Comparison of ENCODE assay signal across 23 cellular contexts in the genomic region with DNA sequence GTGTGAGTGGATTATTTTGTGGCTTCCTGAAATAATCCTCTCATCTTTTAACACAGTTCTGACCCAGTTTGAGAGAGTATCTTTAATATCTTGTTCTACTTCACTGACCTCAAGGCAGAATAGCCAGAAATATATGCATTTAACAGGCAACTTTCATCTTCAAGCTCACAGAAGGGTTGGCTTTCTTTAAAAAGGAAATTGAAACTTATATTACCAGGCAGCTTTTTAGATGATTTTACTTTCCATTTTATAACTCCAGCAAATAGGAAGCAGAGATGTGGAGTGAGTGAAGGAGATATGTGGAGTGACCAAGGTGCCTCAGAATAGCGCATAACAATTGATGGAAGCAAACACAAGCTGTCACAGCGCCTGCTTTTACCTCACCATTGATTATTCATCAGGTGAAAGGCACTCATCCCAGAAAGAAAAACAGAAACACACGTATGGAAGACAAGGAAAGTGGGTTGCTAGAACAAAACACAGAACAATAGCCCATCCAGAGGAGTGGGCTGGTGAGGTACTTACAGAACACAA.
DNase-seq lines count a peak whose midpoint lies in the region; ATAC-seq and TF ChIP-seq lines count a peak whose summit lies in the region.
"Had no signal": no experiment of that assay in that cellular context is flagged by ENCODE, and none has a peak within 500 bp of the region (broad histone marks: within the 10 kb centered on the region; RNA-seq: fewer than 3 reads in every experiment).

No MANE protein-coding gene starts in this region.

- no peaks in the 10 kb centered on the region for H3K9me3 Mint-ChIP-seq in activated naive CD4-positive, alpha-beta T cell treated with anti-CD3 and anti-CD28 coated beads for 36 hours
- no peaks in the 10 kb centered on the region for H3K9me3 Mint-ChIP-seq in activated T-helper 17 cell treated with anti-CD3 and anti-CD28 coated beads, Interleukin-2, amount 50 U/mL, for 72 hours
- H3K9me3 Mint-ChIP-seq: activated CD4-positive, alpha-beta memory T cell treated with anti-CD3 and anti-CD28 coated beads, Interleukin-2, amount 10 ng/mL, durations not matched to agents 7 days and 5 days; CD8-positive, alpha-beta T cell; IgD-negative memory B cell; neural progenitor cell; type B pancreatic cell had no signal

- H3F3A ChIP-seq in Loucy (ENCODE audit: low read depth) = no peaks in the 10 kb centered on the region
- no peaks in the 10 kb centered on the region for H3F3A ChIP-seq in smooth muscle cell (ENCODE audit: low read depth)

- H3K9me2 ChIP-seq in Loucy (replicated peaks; ENCODE audit: low read depth, low read length) = no peaks in the 10 kb centered on the region

- CTCF ChIA-PET in activated naive CD4-positive, alpha-beta T cell treated with anti-CD3 and anti-CD28 coated beads for 36 hours (lab: Charles Lee) = interaction anchor here (0.6 to 0.9 kb wide), 2 partner anchors 17 to 356 kb away, joined by 3 read pairs; no protein-coding TSS in a partner anchor

- H3K27me3 ChIP-seq in Loucy (ENCODE audit: insufficient read depth, low read length, poor library complexity, severe bottlenecking) (no peaks in the 10 kb centered on the region), smooth muscle cell (ENCODE audit: low read depth) (no peaks in the 10 kb centered on the region)
- H3K27me3 ChIP-seq: neural progenitor cell had no signal

- no peak overlapping the region for H2AFZ ChIP-seq in Loucy (ENCODE audit: low read length)
- peak overlapping the region; percentile 21 for H2AFZ ChIP-seq in smooth muscle cell (ENCODE audit: low read depth)
- H2AFZ ChIP-seq: neural progenitor cell had no signal

- DNase-seq in activated naive CD4-positive, alpha-beta T cell treated with anti-CD3 and anti-CD28 coated beads for 36 hours = no peak
- no peak for DNase-seq in activated naive CD4-positive, alpha-beta T cell (lab: John Stamatoyannopoulos, UW)
- no peak for DNase-seq in smooth muscle cell (lab: John Stamatoyannopoulos, UW; ENCODE audit: unreplicated experiment)
- DNase-seq in NK-92 (lab: John Stamatoyannopoulos, UW; ENCODE audit: unreplicated experiment) = no peak
- DNase-seq: activated CD4-positive, alpha-beta memory T cell treated with anti-CD3 and anti-CD28 coated beads, Interleukin-2, amount 10 ng/mL, durations not matched to agents 7 days and 5 days; activated naive CD4-positive, alpha-beta T cell treated with anti-CD3 and anti-CD28 coated beads, Interleukin-2, amount 50 U/mL, for 16 hours; activated T-cell treated with anti-CD3 and anti-CD28 coated beads, Interleukin-2, amount 50 U/mL, for 1 hour; CD8-positive, alpha-beta T cell; dorsolateral prefrontal cortex; glutamatergic neuron; lower lobe of right lung; NCI-H524 treated with DMSO at 0.1 percent for 48 hours; RPMI8226 had no signal

- H3K4me2 ChIP-seq in Loucy (ENCODE audit: low read depth, low read length, poor library complexity, severe bottlenecking) (peak overlapping the region; percentile 19), smooth muscle cell (no peak overlapping the region)
- H3K4me2 ChIP-seq: neural progenitor cell had no signal

- peak overlapping the region; percentile 0 for H3K4me3 Mint-ChIP-seq in activated naive CD4-positive, alpha-beta T cell treated with anti-CD3 and anti-CD28 coated beads for 36 hours
- H3K4me3 Mint-ChIP-seq in activated T-helper 17 cell treated with anti-CD3 and anti-CD28 coated beads, Interleukin-2, amount 50 U/mL, for 72 hours = no peak overlapping the region
- H3K4me3 Mint-ChIP-seq: activated CD4-positive, alpha-beta memory T cell treated with anti-CD3 and anti-CD28 coated beads, Interleukin-2, amount 10 ng/mL, durations not matched to agents 7 days and 5 days; CD8-positive, alpha-beta T cell; IgD-negative memory B cell; neural progenitor cell; type B pancreatic cell had no signal

- H3K4me3 ChIP-seq in Loucy (ENCODE audit: low read length, poor library complexity, severe bottlenecking) (no peak overlapping the region), smooth muscle cell (no peak overlapping the region)
- H3K4me3 ChIP-seq: dorsolateral prefrontal cortex, lower lobe of right lung, neural progenitor cell, SK-N-MC had no signal

- H3K27ac Mint-ChIP-seq in activated naive CD4-positive, alpha-beta T cell treated with anti-CD3 and anti-CD28 coated beads for 36 hours = peak overlapping the region; percentile 15
- H3K27ac Mint-ChIP-seq in activated T-helper 17 cell treated with anti-CD3 and anti-CD28 coated beads, Interleukin-2, amount 50 U/mL, for 72 hours = peak overlapping the region; percentile 0
- H3K27ac Mint-ChIP-seq: activated CD4-positive, alpha-beta memory T cell treated with anti-CD3 and anti-CD28 coated beads, Interleukin-2, amount 10 ng/mL, durations not matched to agents 7 days and 5 days; CD8-positive, alpha-beta T cell; IgD-negative memory B cell; neural progenitor cell; type B pancreatic cell had no signal

- peaks cover 34% of the 10 kb centered on the region for H3K4me1 Mint-ChIP-seq in activated naive CD4-positive, alpha-beta T cell treated with anti-CD3 and anti-CD28 coated beads for 36 hours (ENCODE audit: low read depth)
- peaks cover 4% of the 10 kb centered on the region for H3K4me1 Mint-ChIP-seq in activated T-helper 17 cell treated with anti-CD3 and anti-CD28 coated beads, Interleukin-2, amount 50 U/mL, for 72 hours
- H3K4me1 Mint-ChIP-seq: neural progenitor cell had no signal

- H3K9ac ChIP-seq in Loucy (ENCODE audit: low read depth, low read length, poor library complexity, severe bottlenecking) (no peak overlapping the region), smooth muscle cell (ENCODE audit: low read depth) (no peak overlapping the region)
- H3K9ac ChIP-seq: neural progenitor cell had no signal

- H4K20me1 ChIP-seq in Loucy (ENCODE audit: insufficient read depth, low read length, poor library complexity, severe bottlenecking) (no peaks in the 10 kb centered on the region), smooth muscle cell (ENCODE audit: low read depth) (no peaks in the 10 kb centered on the region)

- WGBS in smooth muscle cell (ENCODE audit: low lambda C conversion rate) = 72% methylated on average over 3 of the region's 3 CpGs

- H3K36me3 ChIP-seq in Loucy (ENCODE audit: insufficient read depth, low read length) (no peaks in the 10 kb centered on the region), smooth muscle cell (ENCODE audit: low read depth) (no peaks in the 10 kb centered on the region)
- H3K36me3 ChIP-seq: lower lobe of right lung, neural progenitor cell had no signal

- H3K4me1 ChIP-seq in Loucy (ENCODE audit: insufficient read depth, low read length, poor library complexity, severe bottlenecking) (peaks cover 21% of the 10 kb centered on the region), smooth muscle cell (ENCODE audit: low read depth) (peaks cover 4% of the 10 kb centered on the region)
- H3K4me1 ChIP-seq: neural progenitor cell had no signal

- H3K9me3 ChIP-seq in Loucy (ENCODE audit: insufficient read depth, low read depth, low read length) = no peaks in the 10 kb centered on the region
- no peaks in the 10 kb centered on the region for H3K9me3 ChIP-seq in smooth muscle cell (replicated peaks; ENCODE audit: low read depth)
- H3K9me3 ChIP-seq: lower lobe of right lung had no signal

- intact Hi-C loops in activated naive CD4-positive, alpha-beta T cell treated with anti-CD3 and anti-CD28 coated beads for 36 hours (cut with micrococcal nuclease) = no loop called here

- TF ChIP-seq CTCF in Loucy (conservative IDR thresholded peaks at IDR 0.05; ENCODE audit: low read length) (no peak), smooth muscle cell (IDR thresholded peaks at IDR 0.05; ENCODE audit: borderline replicate concordance, insufficient read depth, poor library complexity, severe bottlenecking) (no peak)

- H3K79me2 ChIP-seq in Loucy (ENCODE audit: insufficient read depth, low read length) (no peaks in the 10 kb centered on the region), smooth muscle cell (ENCODE audit: low read depth) (no peaks in the 10 kb centered on the region)

- H3K27me3 Mint-ChIP-seq in activated naive CD4-positive, alpha-beta T cell treated with anti-CD3 and anti-CD28 coated beads for 36 hours (ENCODE audit: low read depth) = no peaks in the 10 kb centered on the region
- H3K27me3 Mint-ChIP-seq in activated T-helper 17 cell treated with anti-CD3 and anti-CD28 coated beads, Interleukin-2, amount 50 U/mL, for 72 hours = no peaks in the 10 kb centered on the region
- H3K27me3 Mint-ChIP-seq: IgD-negative memory B cell, type B pancreatic cell had no signal

- H3K36me3 Mint-ChIP-seq in activated naive CD4-positive, alpha-beta T cell treated with anti-CD3 and anti-CD28 coated beads for 36 hours (ENCODE audit: low read depth) = no peaks in the 10 kb centered on the region
- H3K36me3 Mint-ChIP-seq in activated T-helper 17 cell treated with anti-CD3 and anti-CD28 coated beads, Interleukin-2, amount 50 U/mL, for 72 hours (ENCODE audit: low read depth) = no peaks in the 10 kb centered on the region
- H3K36me3 Mint-ChIP-seq: CD8-positive, alpha-beta T cell; IgD-negative memory B cell; neural progenitor cell; type B pancreatic cell had no signal

- H3K27ac ChIP-seq in smooth muscle cell (ENCODE audit: low read depth) = no peak overlapping the region
- H3K27ac ChIP-seq: dorsolateral prefrontal cortex, lower lobe of right lung, neural progenitor cell, SK-N-MC, VCaP had no signal

- ATAC-seq in activated T-helper 17 cell treated with anti-CD3 and anti-CD28 coated beads, Interleukin-2, amount 50 U/mL, for 72 hours (replicated peaks) = peak; percentile 6
- ATAC-seq in GM21786 (IDR thresholded peaks at IDR 0.05; ENCODE audit: unreplicated experiment) (no peak), HG02763 (IDR thresholded peaks at IDR 0.05; ENCODE audit: unreplicated experiment) (no peak)
- ATAC-seq: CD8-positive, alpha-beta T cell; lower lobe of right lung; sciatic nerve had no signal
